ENCODE assay signal across 20 cellular contexts in the genomic region with DNA sequence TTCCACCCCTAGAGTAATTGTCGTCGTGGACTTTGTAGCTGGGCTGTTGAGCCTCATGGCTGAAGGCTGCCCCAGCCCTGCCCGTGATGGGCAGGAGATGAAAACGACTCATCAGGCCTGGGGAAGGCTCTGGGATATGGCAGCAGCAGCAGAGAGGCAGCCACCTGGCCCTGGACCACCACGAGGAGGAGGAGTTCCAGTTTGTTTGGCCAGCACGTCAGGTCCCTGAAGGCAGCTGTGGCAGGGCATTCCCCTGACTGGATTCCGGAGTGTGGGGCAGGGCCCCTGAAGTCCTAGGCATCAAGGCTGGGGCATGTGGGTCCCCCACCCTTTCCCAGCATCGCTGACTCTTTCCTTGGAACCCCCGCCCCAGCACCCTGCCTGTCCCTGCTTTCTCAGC.
A peak's percentile ranks its signal among the peaks of the same experiment; 100 is the strongest.
DNase-seq lines count a peak whose midpoint lies in the region; ATAC-seq, FAIRE-seq and TF ChIP-seq lines count a peak whose summit lies in the region.
"Had no signal": no experiment of that assay in that cellular context is flagged by ENCODE, and none has a peak within 500 bp of the region (broad histone marks: within the 10 kb centered on the region; RNA-seq: fewer than 3 reads in every experiment).

No MANE protein-coding gene starts in this region.

- H3K4ac ChIP-seq in H1 (replicated peaks; ENCODE audit: insufficient read length, low read depth, low read length), result no peak overlapping the region

- no peak overlapping the region for H3K4me3 ChIP-seq in HepG2 (replicated peaks in 1 of 3; ENCODE audit: insufficient read depth in 1 of 3, low read depth in 2 of 3, low read length in 3 of 3)
- H3K4me3 ChIP-seq in right lobe of liver, result no peak overlapping the region
- no peak overlapping the region for H3K4me3 ChIP-seq in H1 (ENCODE audit: extremely low read depth in 1 of 4, insufficient read depth in 2 of 4, low read depth in 3 of 4, low read length in 4 of 4)
- no peak overlapping the region for H3K4me3 ChIP-seq in neural progenitor cell
- no peak overlapping the region for H3K4me3 ChIP-seq in left lung
- H3K4me3 ChIP-seq: A549; BLaER1 treated with 17β-estradiol and CSF1 and Interleukin-3, amounts not matched to agents 10 nM and 100 nM; GM12878 had no signal

- no TSS peak for BruUV-seq in HepG2 (replicated peaks; lab: Mats Ljungman, UMichigan)

- no peak overlapping the region for H2BK120ac ChIP-seq in H1 (replicated peaks; ENCODE audit: low read depth, low read length)

- TF ChIP-seq CTCF in HepG2 (CRISPR knock-in tag; IDR thresholded peaks at IDR 0.05), result no peak
- no peak for TF ChIP-seq CTCF in right lobe of liver (IDR thresholded peaks at IDR 0.05)
- no peak for TF ChIP-seq CTCF in H1 (IDR thresholded peaks at IDR 0.05; ENCODE audit: control extremely low read depth in 1 of 3, insufficient read depth in 1 of 3, low read depth in 1 of 3, low read length in 3 of 3)
- TF ChIP-seq CTCF in neural progenitor cell (IDR thresholded peaks at IDR 0.05), result no peak
- no peak for TF ChIP-seq CTCF in left lung (IDR thresholded peaks at IDR 0.05)

- peak overlapping the region; percentile 46; the same call in 1 of the 2 replicates for H4K8ac ChIP-seq in H1 (ENCODE audit: extremely low read depth, insufficient read depth, low read length)

- H3K4me2 ChIP-seq in HepG2 (ENCODE audit: low read depth, low read length) (no peak overlapping the region), H1 (ENCODE audit: insufficient read depth in 1 of 2, low read depth in 2 of 2, low read length in 2 of 2) (no peak overlapping the region), neural progenitor cell (no peak overlapping the region)
- H3K4me2 ChIP-seq: A549 had no signal

- H2BK12ac ChIP-seq in H1 (ENCODE audit: low read depth, low read length), result no peak overlapping the region

- H3K4me1 ChIP-seq in HepG2 (ENCODE audit: insufficient read depth, low read length) (no peaks in the 10 kb centered on the region), right lobe of liver (no peaks in the 10 kb centered on the region), H1 (replicated peaks in 1 of 4; ENCODE audit: control insufficient read depth in 3 of 4, insufficient read depth in 4 of 4, low read length in 3 of 4) (peaks cover 0 to 3% (median 0%) of the 10 kb centered on the region in 4 experiments; a peak in 3 of 7 replicates), neural progenitor cell (peaks cover 4% of the 10 kb centered on the region), left lung (peaks cover 0 to 1% of the 10 kb centered on the region in 2 donors)
- H3K4me1 ChIP-seq: A549 had no signal

- peak overlapping the region; percentile 87 for H3K27ac Mint-ChIP-seq in neural progenitor cell
- H3K27ac Mint-ChIP-seq: CD8-positive, alpha-beta T cell had no signal

- CTCF ChIA-PET in HepG2 (lab: Yijun Ruan, JAX; ENCODE audit: low intra/inter-chr PET ratio, low total read pairs), result no interaction called here
- CTCF ChIA-PET in H1 (lab: Charles Lee; ENCODE audit: partially characterized antibody), result interaction anchor here (1.4 kb wide), 1 partner anchor 81 kb away, joined by 3 read pairs; no protein-coding TSS in a partner anchor

- H3K14ac ChIP-seq in H1 (ENCODE audit: insufficient read length), result no peak overlapping the region

- no peak overlapping the region for H4K5ac ChIP-seq in H1 (ENCODE audit: insufficient read length, low read depth, low read length)

- H2AFZ ChIP-seq in HepG2 (ENCODE audit: low read length), result no peak overlapping the region
- no peak overlapping the region for H2AFZ ChIP-seq in H1 (ENCODE audit: low read length)
- no peak overlapping the region for H2AFZ ChIP-seq in neural progenitor cell (replicated peaks)

- 0 out of 2 replicates have a peak, but pooled peaks cover 7% of the 10 kb centered on the region for H4K20me1 ChIP-seq in HepG2 (ENCODE audit: insufficient read depth, low read length)
- no peaks in the 10 kb centered on the region for H4K20me1 ChIP-seq in H1 (replicated peaks in 1 of 2; ENCODE audit: control insufficient read depth in 1 of 2, insufficient read depth in 2 of 2, low read length in 2 of 2)
- H4K20me1 ChIP-seq in neural progenitor cell (ENCODE audit: low read depth), result peaks cover 38% of the 10 kb centered on the region

- H3K9ac ChIP-seq in HepG2 (ENCODE audit: insufficient read depth, low read depth, low read length) (no peak overlapping the region), H1 (replicated peaks in 1 of 4; ENCODE audit: extremely low read depth in 1 of 4, low read depth in 3 of 4, low read length in 3 of 4) (no peak overlapping the region), neural progenitor cell (no peak overlapping the region)
- H3K9ac ChIP-seq: BLaER1 treated with 17β-estradiol and CSF1 and Interleukin-3, amounts not matched to agents 10 nM and 100 nM had no signal

- TF ChIP-seq POLR2A in HepG2 (IDR thresholded peaks at IDR 0.05; ENCODE audit: insufficient read depth in 1 of 2, low read depth in 2 of 2, low read length in 2 of 2) (no peak), right lobe of liver (IDR thresholded peaks at IDR 0.05) (no peak), H1 (IDR thresholded peaks at IDR 0.05; ENCODE audit: control extremely low read depth in 1 of 2, low read depth in 2 of 2, low read length in 2 of 2) (no peak)

- H3K23ac ChIP-seq in H1 (ENCODE audit: insufficient read length), result no peak overlapping the region

- peaks cover 12% of the 10 kb centered on the region for H3K36me3 Mint-ChIP-seq in neural progenitor cell
- H3K36me3 Mint-ChIP-seq: CD8-positive, alpha-beta T cell had no signal

- in situ Hi-C loops in HepG2 (cut with HindIII; ENCODE audit: extremely low pct_ligation_motif_present, low pct_unique_long_range_greater_than_20kb), result no loop called here

- TF ChIP-seq RAD21 in HepG2 (CRISPR knock-in tag; IDR thresholded peaks at IDR 0.05), result no peak
- no peak for TF ChIP-seq RAD21 in H1 (IDR thresholded peaks at IDR 0.05 in 1 of 2, conservative IDR thresholded peaks at IDR 0.05 in 1 of 2; ENCODE audit: low read depth in 2 of 2, low read length in 2 of 2)

- H3K9me3 ChIP-seq in HepG2 (ENCODE audit: low read length) (no peaks in the 10 kb centered on the region), right lobe of liver (no peaks in the 10 kb centered on the region), H1 (ENCODE audit: insufficient read depth in 2 of 2, low read depth in 1 of 2, low read length in 1 of 2) (no peaks in the 10 kb centered on the region), neural progenitor cell (ENCODE audit: low read depth) (no peaks in the 10 kb centered on the region), left lung (no peaks in the 10 kb centered on the region)
- H3K9me3 ChIP-seq: A549; BLaER1 treated with 17β-estradiol and CSF1 and Interleukin-3, amounts not matched to agents 10 nM and 100 nM had no signal

- no peaks in the 10 kb centered on the region for H3K79me2 ChIP-seq in HepG2 (ENCODE audit: insufficient read depth, low read length)
- H3K79me2 ChIP-seq in H1 (ENCODE audit: control insufficient read depth in 1 of 2, insufficient read depth in 2 of 2, low read length in 2 of 2), result peaks cover 0 to 3% of the 10 kb centered on the region in 2 experiments; a peak in 1 of 4 replicates
- H3K79me2 ChIP-seq in neural progenitor cell (ENCODE audit: low read depth), result peaks cover 14% of the 10 kb centered on the region

- no peak overlapping the region for H3K27ac ChIP-seq in HepG2 (ENCODE audit: extremely low read length, insufficient read depth, low read length)
- H3K27ac ChIP-seq in right lobe of liver, result no peak overlapping the region
- no peak overlapping the region for H3K27ac ChIP-seq in H1 (ENCODE audit: low read depth, low read length)
- H3K27ac ChIP-seq in neural progenitor cell, result no peak overlapping the region
- no peak overlapping the region for H3K27ac ChIP-seq in left lung
- H3K27ac ChIP-seq: A549; BLaER1 treated with 17β-estradiol and CSF1 and Interleukin-3, amounts not matched to agents 10 nM and 100 nM had no signal

- no peak overlapping the region for H3K56ac ChIP-seq in H1 (replicated peaks; ENCODE audit: insufficient read length, low read depth, low read length)

- ATAC-seq in HepG2 (peak; percentile 23; the same call in 2 of the 3 replicates), right lobe of liver (no peak), HG03442 (IDR thresholded peaks at IDR 0.05; ENCODE audit: unreplicated experiment) (no peak), left lung (no peak), GM19463 (IDR thresholded peaks at IDR 0.05; ENCODE audit: unreplicated experiment) (no peak)
- no peak for ATAC-seq in activated CD4-positive, CD25-positive, alpha-beta regulatory T cell treated with anti-CD3 and anti-CD28 coated beads, Interleukin-2, amount 50 U/mL, for 24 hours
- ATAC-seq: CD8-positive, alpha-beta T cell; GM12878 had no signal

- H3K23me2 ChIP-seq in H1 (ENCODE audit: low read depth, low read length), result no peaks in the 10 kb centered on the region

- H3K18ac ChIP-seq in H1 (ENCODE audit: extremely low read depth, low read length), result no peak overlapping the region

- H3K4me3 Mint-ChIP-seq in neural progenitor cell, result no peak overlapping the region
- H3K4me3 Mint-ChIP-seq: CD8-positive, alpha-beta T cell had no signal

- peaks cover 59% of the 10 kb centered on the region for H3K4me1 Mint-ChIP-seq in neural progenitor cell

- H3F3A ChIP-seq in neural progenitor cell (ENCODE audit: low read depth), result no peaks in the 10 kb centered on the region

- no peak overlapping the region for H2BK5ac ChIP-seq in H1 (ENCODE audit: low read depth, low read length)

- no peak overlapping the region for H2BK20ac ChIP-seq in H1 (ENCODE audit: low read length)

- intact Hi-C loops in HepG2 (cut with micrococcal nuclease; ENCODE audit: unreplicated experiment) (no loop called here), right lobe of liver (cut with DNase I) (no loop called here), left lung (cut with DNase I) (no loop called here)

- H3K79me1 ChIP-seq in H1 (ENCODE audit: low read depth, low read length), result peaks cover 2% of the 10 kb centered on the region; the same call in 1 of the 2 replicates

- 12% methylated on average over 6 of the region's 9 CpGs for WGBS in HepG2 (ENCODE audit: low lambda C conversion rate)
- 69% methylated on average over 4 of the region's 9 CpGs for WGBS in right lobe of liver (ENCODE audit: insufficient coverage, low coverage, low lambda C conversion rate, missing lambda C conversion rate)
- WGBS in H1 (ENCODE audit: extremely low coverage in 1 of 2, insufficient coverage in 1 of 2, insufficient read length in 1 of 2, insufficient replicate concordance in 2 of 2, low coverage in 1 of 2, low lambda C conversion rate in 2 of 2, missing lambda C conversion rate in 1 of 2), 2 experiments, result 86% methylated on average over 9 of the region's 9 CpGs; no CpG with 5 or more reads in 1 of the 2 experiments

- H4K91ac ChIP-seq in H1 (replicated peaks; ENCODE audit: insufficient read length, low read length), result no peak overlapping the region

- TF ChIP-seq EP300 in HepG2 (IDR thresholded peaks at IDR 0.05; ENCODE audit: low read depth in 2 of 2, low read length in 2 of 2) (no peak), HepG2 (CRISPR knock-in tag; IDR thresholded peaks at IDR 0.05; ENCODE audit: borderline replicate concordance) (no peak), H1 (IDR thresholded peaks at IDR 0.05; ENCODE audit: borderline replicate concordance in 1 of 2, low read depth in 2 of 2, low read length in 2 of 2) (no peak)

- H3K27me3 ChIP-seq in HepG2 (ENCODE audit: control insufficient read depth in 1 of 2, insufficient read depth in 2 of 2, low read length in 2 of 2) (peaks cover 0 to 9% of the 10 kb centered on the region in 2 experiments; a peak in 3 of 5 replicates), right lobe of liver (no peaks in the 10 kb centered on the region), H1 (replicated peaks in 1 of 4; ENCODE audit: control insufficient read depth in 3 of 4, extremely low read depth in 1 of 4, insufficient read depth in 3 of 4, low read length in 3 of 4) (no peaks in the 10 kb centered on the region), neural progenitor cell (no peaks in the 10 kb centered on the region), left lung (no peaks in the 10 kb centered on the region)
- H3K27me3 ChIP-seq: BLaER1 treated with 17β-estradiol and CSF1 and Interleukin-3, amounts not matched to agents 10 nM and 100 nM had no signal

- no peaks in the 10 kb centered on the region for H3K36me3 ChIP-seq in HepG2 (replicated peaks in 1 of 2; ENCODE audit: control insufficient read depth in 1 of 2, insufficient read depth in 2 of 2, low read length in 2 of 2)
- no peaks in the 10 kb centered on the region for H3K36me3 ChIP-seq in right lobe of liver
- no peaks in the 10 kb centered on the region for H3K36me3 ChIP-seq in H1 (ENCODE audit: control insufficient read depth in 2 of 4, insufficient read depth in 4 of 4, low read length in 3 of 4)
- no peaks in the 10 kb centered on the region for H3K36me3 ChIP-seq in neural progenitor cell
- H3K36me3 ChIP-seq in left lung, result no peaks in the 10 kb centered on the region
- H3K36me3 ChIP-seq: BLaER1 treated with 17β-estradiol and CSF1 and Interleukin-3, amounts not matched to agents 10 nM and 100 nM had no signal

- POLR2A ChIA-PET in HepG2 (lab: Yijun Ruan, JAX) (no interaction called here), H1 (lab: Charles Lee; ENCODE audit: partially characterized antibody) (no interaction called here)

- FAIRE-seq in HepG2 (lab: Jason Lieb, UNC), result no peak
- FAIRE-seq in H1 (lab: Jason Lieb, UNC), result no peak
- FAIRE-seq: A549, GM12878 had no signal

- H3K27me3 Mint-ChIP-seq in neural progenitor cell (ENCODE audit: insufficient read depth, low read depth), result peaks cover 10% of the 10 kb centered on the region

- no peak for DNase-seq in HepG2 (ENCODE audit: low spot score)
- no peak for DNase-seq in right lobe of liver
- no peak for DNase-seq in H1 (ENCODE audit: low read depth in 1 of 2, low spot score in 2 of 2)
- no peak for DNase-seq in neural progenitor cell (ENCODE audit: low spot score)
- no peak for DNase-seq in left lung
- DNase-seq: Calu3; CD8-positive, alpha-beta T cell; EL; GOT3; KBM-7; NCI-H1105; NCI-H1694; NCI-H510A treated with DMSO at 0.1 percent for 48 hours; NCI-H774 had no signal

- H2AK5ac ChIP-seq in H1 (ENCODE audit: low read depth, low read length), result no peak overlapping the region

- no peaks in the 10 kb centered on the region for H3K9me3 Mint-ChIP-seq in neural progenitor cell
- H3K9me3 Mint-ChIP-seq: CD8-positive, alpha-beta T cell had no signal

- H2BK15ac ChIP-seq in H1 (ENCODE audit: low read length), result no peak overlapping the region
